Comparison of ENCODE assay signal across 17 cellular contexts in the genomic region with DNA sequence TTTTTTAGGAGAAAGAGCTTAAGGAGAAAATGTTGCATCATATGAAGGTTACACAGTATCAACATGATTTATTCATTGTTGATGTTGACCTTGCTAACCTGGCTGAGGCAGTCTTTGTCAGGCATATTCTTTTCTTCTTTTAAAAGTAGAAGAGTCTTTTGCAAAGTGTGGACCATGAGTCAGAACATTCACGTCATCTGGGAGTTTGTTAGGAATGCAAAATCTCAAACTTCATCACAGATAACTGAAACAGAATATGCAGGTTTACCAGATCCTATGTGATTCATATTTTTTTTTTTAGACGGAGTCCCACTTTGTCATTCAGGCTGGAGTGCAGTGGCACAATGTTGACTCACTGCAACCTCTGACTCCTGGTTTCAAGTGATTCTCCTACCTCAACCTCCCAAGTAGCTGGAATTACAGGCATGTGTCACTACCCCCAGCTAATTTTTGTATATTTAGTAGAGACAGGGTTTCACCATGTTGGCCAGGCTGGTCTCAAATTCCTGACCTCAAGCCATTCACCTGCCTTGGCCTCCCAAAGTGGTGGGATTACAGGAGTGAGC.
A peak's percentile ranks its signal among the peaks of the same experiment; 100 is the strongest.
DNase-seq lines count a peak whose midpoint lies in the region; ATAC-seq, FAIRE-seq and TF ChIP-seq lines count a peak whose summit lies in the region.
"Had no signal": no experiment of that assay in that cellular context is flagged by ENCODE, and none has a peak within 500 bp of the region (broad histone marks: within the 10 kb centered on the region; RNA-seq: fewer than 3 reads in every experiment).

No MANE protein-coding gene starts in this region.

- H3K9me3 Mint-ChIP-seq in natural killer cell: peaks cover 3 to 7% of the 10 kb centered on the region in 2 donors
- H3K9me3 Mint-ChIP-seq in Caco-2 (ENCODE audit: unreplicated experiment): peaks cover 6% of the 10 kb centered on the region

- H3K27me3 Mint-ChIP-seq in natural killer cell (ENCODE audit: low read depth in 2 of 2): no peaks in the 10 kb centered on the region
- H3K27me3 Mint-ChIP-seq in Caco-2 (ENCODE audit: insufficient read depth, unreplicated experiment): peaks cover 4% of the 10 kb centered on the region
- H3K27me3 Mint-ChIP-seq: activated naive CD8-positive, alpha-beta T cell treated with anti-CD3 and anti-CD28 coated beads for 36 hours had no signal

- no peak overlapping the region for H3K9ac ChIP-seq in keratinocyte (ENCODE audit: control insufficient read depth, extremely low read depth, insufficient read depth, low read length)
- H3K9ac ChIP-seq: BLaER1 had no signal

- H3K9me3 ChIP-seq in keratinocyte (ENCODE audit: control insufficient read depth, low read depth, low read length) (no peaks in the 10 kb centered on the region), WERI-Rb-1 (ENCODE audit: severe bottlenecking) (no peaks in the 10 kb centered on the region), Caco-2 (no peaks in the 10 kb centered on the region)
- H3K9me3 ChIP-seq: BLaER1 had no signal

- H3K36me3 ChIP-seq in keratinocyte (ENCODE audit: control insufficient read depth in 2 of 2, extremely low read depth in 1 of 2, insufficient read depth in 2 of 2, low read length in 2 of 2) (no peaks in the 10 kb centered on the region), WERI-Rb-1 (no peaks in the 10 kb centered on the region), Caco-2 (ENCODE audit: control insufficient read depth, insufficient read depth, low read length) (no peaks in the 10 kb centered on the region)
- H3K36me3 ChIP-seq: BLaER1 had no signal

- CTCF ChIA-PET in AG04449 (lab: Yijun Ruan, JAX) (interaction anchor here (1.8 kb wide), 1 partner anchor 10 kb away, joined by 4 read pairs; no protein-coding TSS in a partner anchor), Caco-2 (lab: Charles Lee) (no interaction called here)

- TF ChIP-seq CTCF in AG04449 (IDR thresholded peaks at IDR 0.05; ENCODE audit: insufficient read depth, low read length, missing control alignments) (no peak), HFF-Myc (IDR thresholded peaks at IDR 0.05; ENCODE audit: low read depth, low read length, missing control alignments) (no peak), keratinocyte (optimal IDR thresholded peaks at IDR 0.05 in 1 of 3, IDR thresholded peaks at IDR 0.05 in 1 of 3, conservative IDR thresholded peaks at IDR 0.05 in 1 of 3; ENCODE audit: extremely low read depth in 1 of 3, insufficient read depth in 2 of 3, low read length in 3 of 3) (no peak), WERI-Rb-1 (IDR thresholded peaks at IDR 0.05; ENCODE audit: low read depth, low read length) (no peak), natural killer cell (IDR thresholded peaks at IDR 0.05) (no peak), Caco-2 (IDR thresholded peaks at IDR 0.05; ENCODE audit: insufficient read depth in 1 of 2, low read depth in 1 of 2, low read length in 1 of 2, severe bottlenecking in 1 of 2, unreplicated experiment in 1 of 2) (no peak)

- H3K4me1 ChIP-seq in keratinocyte (ENCODE audit: control insufficient read depth, extremely low read depth, insufficient read depth, low read length): peaks cover 17% of the 10 kb centered on the region
- no peaks in the 10 kb centered on the region for H3K4me1 ChIP-seq in Caco-2
- H3K4me1 ChIP-seq: BLaER1 had no signal

- no peaks in the 10 kb centered on the region for H3K36me3 Mint-ChIP-seq in natural killer cell
- H3K36me3 Mint-ChIP-seq in Caco-2 (ENCODE audit: insufficient read depth, unreplicated experiment): no peaks in the 10 kb centered on the region
- H3K36me3 Mint-ChIP-seq: activated naive CD8-positive, alpha-beta T cell treated with anti-CD3 and anti-CD28 coated beads for 36 hours had no signal

- no peaks in the 10 kb centered on the region for H3K4me1 Mint-ChIP-seq in natural killer cell
- H3K4me1 Mint-ChIP-seq in Caco-2 (ENCODE audit: low read depth, unreplicated experiment): no peaks in the 10 kb centered on the region
- H3K4me1 Mint-ChIP-seq: activated naive CD8-positive, alpha-beta T cell treated with anti-CD3 and anti-CD28 coated beads for 36 hours had no signal

- H3K79me2 ChIP-seq in keratinocyte (ENCODE audit: control insufficient read depth, insufficient read depth, low read length): no peaks in the 10 kb centered on the region

- dilution Hi-C loops in keratinocyte (cut with MboI; ENCODE audit: extremely low pct_ligation_motif_present, low sequenced_read_pairs): no loop called here

- H3K27ac Mint-ChIP-seq in natural killer cell (no peak overlapping the region), Caco-2 (ENCODE audit: unreplicated experiment) (no peak overlapping the region)
- H3K27ac Mint-ChIP-seq: activated naive CD8-positive, alpha-beta T cell treated with anti-CD3 and anti-CD28 coated beads for 36 hours; WTC11 had no signal

- intact Hi-C loops in natural killer cell (cut with micrococcal nuclease): no loop called here
- intact Hi-C loops in Caco-2 (cut with micrococcal nuclease; ENCODE audit: unreplicated experiment): no loop called here

- H3K4me3 ChIP-seq in AG04449 (ENCODE audit: low read depth, low read length) (no peak overlapping the region), HFF-Myc (replicated peaks; ENCODE audit: low read depth, low read length) (no peak overlapping the region), keratinocyte (ENCODE audit: control insufficient read depth in 2 of 3, extremely low read depth in 1 of 3, insufficient read depth in 2 of 3, low read depth in 1 of 3, low read length in 3 of 3) (no peak overlapping the region), WERI-Rb-1 (ENCODE audit: low read depth, low read length) (no peak overlapping the region), Caco-2 (ENCODE audit: low read depth, low read length) (no peak overlapping the region)
- H3K4me3 ChIP-seq: BLaER1 had no signal

- POLR2A ChIA-PET in AG04449 (lab: Yijun Ruan, JAX) (no interaction called here), Caco-2 (lab: Charles Lee) (no interaction called here)

- no peaks in the 10 kb centered on the region for H3K9me1 ChIP-seq in keratinocyte (ENCODE audit: control insufficient read depth, extremely low read depth, insufficient read depth, low read length)

- no peak overlapping the region for H3K4me2 ChIP-seq in keratinocyte (ENCODE audit: control insufficient read depth, extremely low read depth, insufficient read depth, low read depth, low read length)
- H3K4me2 ChIP-seq: BLaER1 had no signal

- DNase-seq in AG04449 (ENCODE audit: low read depth, low spot score): peak; percentile 72
- peak; percentile 52 for DNase-seq in HFF-Myc (ENCODE audit: extremely low read depth, low read depth)
- DNase-seq in amniotic epithelial cell (ENCODE audit: low read depth): peak; percentile 98
- peak; percentile 50 for DNase-seq in keratinocyte (ENCODE audit: low read depth, low spot score)
- no peak for DNase-seq in WERI-Rb-1
- DNase-seq in NCI-H524 (lab: John Stamatoyannopoulos, UW): no peak
- no peak for DNase-seq in natural killer cell
- no peak for DNase-seq in Caco-2
- DNase-seq: activated CD8-positive, alpha-beta memory T cell treated with anti-CD3 and anti-CD28 coated beads, Interleukin-2, amount 50 U/mL, for 48 hours; activated naive CD8-positive, alpha-beta T cell treated with anti-CD3 and anti-CD28 coated beads for 36 hours; glutamatergic neuron; NCI-H1092 treated with DMSO at 0.1 percent for 48 hours; NCI-H510A treated with DMSO at 0.1 percent for 48 hours; SIG-M5 had no signal

- H3K27ac ChIP-seq in keratinocyte (ENCODE audit: control insufficient read depth, insufficient read depth, low read length) (peak overlapping the region; percentile 40), WERI-Rb-1 (no peak overlapping the region)
- H3K27ac ChIP-seq: BLaER1 had no signal

- H2AFZ ChIP-seq in keratinocyte (ENCODE audit: control insufficient read depth, low read length): no peak overlapping the region

- no peak for ATAC-seq in natural killer cell
- ATAC-seq: left lobe of liver, WTC11 had no signal

- H3K27me3 ChIP-seq in keratinocyte (ENCODE audit: control insufficient read depth, extremely low read depth, insufficient read depth, low read length) (no peaks in the 10 kb centered on the region), WERI-Rb-1 (ENCODE audit: insufficient read depth, low read depth, severe bottlenecking) (no peaks in the 10 kb centered on the region), Caco-2 (replicated peaks; ENCODE audit: control insufficient read depth, insufficient read depth, low read length) (no peaks in the 10 kb centered on the region)
- H3K27me3 ChIP-seq: BLaER1 had no signal

- no peaks in the 10 kb centered on the region for H4K20me1 ChIP-seq in keratinocyte (ENCODE audit: control insufficient read depth, extremely low read depth, insufficient read depth, low read length)
- H4K20me1 ChIP-seq: BLaER1 had no signal

- H3K4me3 Mint-ChIP-seq in natural killer cell: no peak overlapping the region
- H3K4me3 Mint-ChIP-seq in Caco-2 (ENCODE audit: unreplicated experiment): no peak overlapping the region
- H3K4me3 Mint-ChIP-seq: activated naive CD8-positive, alpha-beta T cell treated with anti-CD3 and anti-CD28 coated beads for 36 hours; WTC11 had no signal

- no TSS peak for BruUV-seq in Caco-2 (replicated peaks; lab: Mats Ljungman, UMichigan)

- peak; percentile 67 for FAIRE-seq in keratinocyte (lab: Jason Lieb, UNC)

Comparison
In these comparisons a context has a peak if more than half of its experiments do, and no peak if none do; other contexts are left out.
1. DNase-seq: peak in AG04449 (single experiment), HFF-Myc (single experiment), amniotic epithelial cell (single experiment) and keratinocyte (single experiment); none in WERI-Rb-1 (single experiment), NCI-H524 (0 of 2), natural killer cell (single experiment) and Caco-2 (0 of 2).